Comparison of ENCODE assay signal across 1 cellular context in the genomic region with DNA sequence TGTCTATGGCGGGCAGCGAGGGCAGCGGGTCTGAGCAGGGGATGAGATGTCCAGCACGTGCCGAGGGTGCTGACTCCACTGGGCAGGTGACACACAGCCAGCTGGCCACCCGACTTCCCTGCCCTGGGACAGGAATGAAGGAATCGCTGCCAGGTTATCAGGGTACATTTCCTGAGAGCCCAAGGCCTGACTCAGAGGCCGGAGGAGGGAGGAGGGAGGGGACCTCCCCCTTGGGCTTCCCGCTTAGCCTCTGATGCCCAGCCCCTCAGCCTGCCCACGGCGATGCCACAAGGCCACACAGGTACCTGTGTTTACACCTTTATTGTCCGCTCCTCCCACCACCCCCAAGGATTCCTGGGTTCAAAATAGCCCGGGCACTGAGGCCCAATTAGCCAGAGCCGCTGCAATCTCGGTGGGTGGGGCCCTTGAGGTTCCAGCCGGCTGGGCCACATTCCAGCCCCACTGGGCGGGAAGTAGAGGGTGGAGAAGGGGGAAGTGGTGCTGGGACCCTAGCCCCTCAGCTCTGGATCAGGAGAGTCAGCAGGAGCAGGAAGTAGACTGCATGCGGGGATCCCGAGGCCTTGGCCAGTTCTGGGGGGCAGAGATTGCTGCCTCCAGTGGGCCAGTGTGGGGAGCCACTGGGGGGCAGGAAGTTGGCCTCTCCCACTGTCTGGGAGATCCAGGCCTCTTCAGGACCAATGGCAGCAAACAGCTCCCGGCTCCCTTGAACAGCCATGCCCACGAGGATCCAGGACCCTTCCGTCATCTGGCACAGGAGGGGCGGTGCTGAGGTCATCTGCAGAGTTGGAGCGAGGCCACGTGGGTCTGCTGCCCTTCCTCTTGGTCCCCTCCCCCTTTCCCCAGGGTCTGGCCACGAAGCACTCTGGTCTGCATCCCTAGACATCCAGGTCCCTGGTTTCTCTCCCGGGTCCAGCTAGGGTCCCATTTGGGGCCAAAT.
TF ChIP-seq lines count a peak whose summit lies in the region.

No MANE protein-coding gene starts in this region.

TF ChIP-seq in HepG2, 621 proteins besides CTCF, POLR2A, EP300 and RAD21 (continued from another document and continues in another):
- TF ChIP-seq, protein P1, sequence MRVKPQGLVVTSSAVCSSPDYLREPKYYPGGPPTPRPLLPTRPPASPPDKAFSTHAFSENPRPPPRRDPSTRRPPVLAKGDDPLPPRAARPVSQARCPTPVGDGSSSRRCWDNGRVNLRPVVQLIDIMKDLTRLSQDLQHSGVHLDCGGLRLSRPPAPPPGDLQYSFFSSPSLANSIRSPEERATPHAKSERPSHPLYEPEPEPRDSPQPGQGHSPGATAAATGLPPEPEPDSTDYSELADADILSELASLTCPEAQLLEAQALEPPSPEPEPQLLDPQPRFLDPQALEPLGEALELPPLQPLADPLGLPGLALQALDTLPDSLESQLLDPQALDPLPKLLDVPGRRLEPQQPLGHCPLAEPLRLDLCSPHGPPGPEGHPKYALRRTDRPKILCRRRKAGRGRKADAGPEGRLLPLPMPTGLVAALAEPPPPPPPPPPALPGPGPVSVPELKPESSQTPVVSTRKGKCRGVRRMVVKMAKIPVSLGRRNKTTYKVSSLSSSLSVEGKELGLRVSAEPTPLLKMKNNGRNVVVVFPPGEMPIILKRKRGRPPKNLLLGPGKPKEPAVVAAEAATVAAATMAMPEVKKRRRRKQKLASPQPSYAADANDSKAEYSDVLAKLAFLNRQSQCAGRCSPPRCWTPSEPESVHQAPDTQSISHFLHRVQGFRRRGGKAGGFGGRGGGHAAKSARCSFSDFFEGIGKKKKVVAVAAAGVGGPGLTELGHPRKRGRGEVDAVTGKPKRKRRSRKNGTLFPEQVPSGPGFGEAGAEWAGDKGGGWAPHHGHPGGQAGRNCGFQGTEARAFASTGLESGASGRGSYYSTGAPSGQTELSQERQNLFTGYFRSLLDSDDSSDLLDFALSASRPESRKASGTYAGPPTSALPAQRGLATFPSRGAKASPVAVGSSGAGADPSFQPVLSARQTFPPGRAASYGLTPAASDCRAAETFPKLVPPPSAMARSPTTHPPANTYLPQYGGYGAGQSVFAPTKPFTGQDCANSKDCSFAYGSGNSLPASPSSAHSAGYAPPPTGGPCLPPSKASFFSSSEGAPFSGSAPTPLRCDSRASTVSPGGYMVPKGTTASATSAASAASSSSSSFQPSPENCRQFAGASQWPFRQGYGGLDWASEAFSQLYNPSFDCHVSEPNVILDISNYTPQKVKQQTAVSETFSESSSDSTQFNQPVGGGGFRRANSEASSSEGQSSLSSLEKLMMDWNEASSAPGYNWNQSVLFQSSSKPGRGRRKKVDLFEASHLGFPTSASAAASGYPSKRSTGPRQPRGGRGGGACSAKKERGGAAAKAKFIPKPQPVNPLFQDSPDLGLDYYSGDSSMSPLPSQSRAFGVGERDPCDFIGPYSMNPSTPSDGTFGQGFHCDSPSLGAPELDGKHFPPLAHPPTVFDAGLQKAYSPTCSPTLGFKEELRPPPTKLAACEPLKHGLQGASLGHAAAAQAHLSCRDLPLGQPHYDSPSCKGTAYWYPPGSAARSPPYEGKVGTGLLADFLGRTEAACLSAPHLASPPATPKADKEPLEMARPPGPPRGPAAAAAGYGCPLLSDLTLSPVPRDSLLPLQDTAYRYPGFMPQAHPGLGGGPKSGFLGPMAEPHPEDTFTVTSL (CRISPR knock-in tag; IDR thresholded peaks at IDR 0.05; ENCODE audit: borderline replicate concordance): no peak
- TF ChIP-seq ZNF547 (CRISPR knock-in tag; IDR thresholded peaks at IDR 0.05) (no peak), ZNF432 (CRISPR knock-in tag; IDR thresholded peaks at IDR 0.05; ENCODE audit: borderline replicate concordance) (no peak), NCOR1 (IDR thresholded peaks at IDR 0.05; ENCODE audit: borderline replicate concordance, low read length) (no peak), ZNF34 (CRISPR knock-in tag; IDR thresholded peaks at IDR 0.05; ENCODE audit: borderline replicate concordance) (no peak), SNRNP70 (IDR thresholded peaks at IDR 0.05; ENCODE audit: low read depth, low read length) (no peak), TGIF2 (CRISPR knock-in tag; IDR thresholded peaks at IDR 0.05) (no peak), SIN3A (IDR thresholded peaks at IDR 0.05; ENCODE audit: borderline replicate concordance, low read depth, low read length) (peak; percentile 57; the same call in 1 of the 2 replicates), CEBPB (IDR thresholded peaks at IDR 0.05; ENCODE audit: borderline replicate concordance, low read depth, low read length) (no peak), ZNF672 (CRISPR knock-in tag; IDR thresholded peaks at IDR 0.05) (no peak), RBM39 (IDR thresholded peaks at IDR 0.05; ENCODE audit: low read depth, low read length, poor library complexity, severe bottlenecking) (peak; percentile 19), TAF15 (IDR thresholded peaks at IDR 0.05; ENCODE audit: low read depth, low read length, poor library complexity, severe bottlenecking) (no peak), CBX1 (IDR thresholded peaks at IDR 0.05; ENCODE audit: low read depth) (no peak), NR2F6 (IDR thresholded peaks at IDR 0.05) (no peak), NR2F6 (CRISPR knock-in tag; IDR thresholded peaks at IDR 0.05) (peak; percentile 30; the same call in 1 of the 2 replicates), FOXM1 (CRISPR knock-in tag; IDR thresholded peaks at IDR 0.05) (no peak), MEIS2 (CRISPR knock-in tag; IDR thresholded peaks at IDR 0.05) (no peak), ZFP82 (CRISPR knock-in tag; IDR thresholded peaks at IDR 0.05; ENCODE audit: borderline replicate concordance) (no peak), KDM3A (CRISPR knock-in tag; IDR thresholded peaks at IDR 0.05; ENCODE audit: low read depth) (no peak), ZNF556 (CRISPR knock-in tag; IDR thresholded peaks at IDR 0.05; ENCODE audit: borderline replicate concordance) (no peak), CBX5 (CRISPR knock-in tag; IDR thresholded peaks at IDR 0.05; ENCODE audit: borderline replicate concordance) (no peak), HHEX (CRISPR knock-in tag; IDR thresholded peaks at IDR 0.05) (no peak), ZFP1 (CRISPR knock-in tag; IDR thresholded peaks at IDR 0.05) (no peak), YEATS2 (CRISPR knock-in tag; IDR thresholded peaks at IDR 0.05; ENCODE audit: borderline replicate concordance) (peak; percentile 65; the same call in 1 of the 2 replicates), STAT5B (CRISPR knock-in tag; IDR thresholded peaks at IDR 0.05) (no peak), ZNF557 (CRISPR knock-in tag; IDR thresholded peaks at IDR 0.05) (no peak), GLI4 (CRISPR knock-in tag; IDR thresholded peaks at IDR 0.05; ENCODE audit: borderline replicate concordance) (no peak), ZBTB20 (CRISPR knock-in tag; IDR thresholded peaks at IDR 0.05; ENCODE audit: borderline replicate concordance, low read depth) (no peak), ZNF670 (CRISPR knock-in tag; IDR thresholded peaks at IDR 0.05; ENCODE audit: borderline replicate concordance) (no peak), ZNF607 (CRISPR knock-in tag; IDR thresholded peaks at IDR 0.05; ENCODE audit: borderline replicate concordance) (no peak), ZBTB21 (CRISPR knock-in tag; IDR thresholded peaks at IDR 0.05) (0 out of 2 replicates have a peak, but pooled peaks have one; percentile 9), ZNF251 (CRISPR knock-in tag; IDR thresholded peaks at IDR 0.05) (no peak), ZNF563 (CRISPR knock-in tag; IDR thresholded peaks at IDR 0.05) (no peak; the same call in 1 of the 2 replicates), AHR (CRISPR knock-in tag; IDR thresholded peaks at IDR 0.05) (no peak)
- TF ChIP-seq, protein P2, sequence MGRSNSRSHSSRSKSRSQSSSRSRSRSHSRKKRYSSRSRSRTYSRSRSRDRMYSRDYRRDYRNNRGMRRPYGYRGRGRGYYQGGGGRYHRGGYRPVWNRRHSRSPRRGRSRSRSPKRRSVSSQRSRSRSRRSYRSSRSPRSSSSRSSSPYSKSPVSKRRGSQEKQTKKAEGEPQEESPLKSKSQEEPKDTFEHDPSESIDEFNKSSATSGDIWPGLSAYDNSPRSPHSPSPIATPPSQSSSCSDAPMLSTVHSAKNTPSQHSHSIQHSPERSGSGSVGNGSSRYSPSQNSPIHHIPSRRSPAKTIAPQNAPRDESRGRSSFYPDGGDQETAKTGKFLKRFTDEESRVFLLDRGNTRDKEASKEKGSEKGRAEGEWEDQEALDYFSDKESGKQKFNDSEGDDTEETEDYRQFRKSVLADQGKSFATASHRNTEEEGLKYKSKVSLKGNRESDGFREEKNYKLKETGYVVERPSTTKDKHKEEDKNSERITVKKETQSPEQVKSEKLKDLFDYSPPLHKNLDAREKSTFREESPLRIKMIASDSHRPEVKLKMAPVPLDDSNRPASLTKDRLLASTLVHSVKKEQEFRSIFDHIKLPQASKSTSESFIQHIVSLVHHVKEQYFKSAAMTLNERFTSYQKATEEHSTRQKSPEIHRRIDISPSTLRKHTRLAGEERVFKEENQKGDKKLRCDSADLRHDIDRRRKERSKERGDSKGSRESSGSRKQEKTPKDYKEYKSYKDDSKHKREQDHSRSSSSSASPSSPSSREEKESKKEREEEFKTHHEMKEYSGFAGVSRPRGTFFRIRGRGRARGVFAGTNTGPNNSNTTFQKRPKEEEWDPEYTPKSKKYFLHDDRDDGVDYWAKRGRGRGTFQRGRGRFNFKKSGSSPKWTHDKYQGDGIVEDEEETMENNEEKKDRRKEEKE (IDR thresholded peaks at IDR 0.05): no peak
- TF ChIP-seq, protein P3, sequence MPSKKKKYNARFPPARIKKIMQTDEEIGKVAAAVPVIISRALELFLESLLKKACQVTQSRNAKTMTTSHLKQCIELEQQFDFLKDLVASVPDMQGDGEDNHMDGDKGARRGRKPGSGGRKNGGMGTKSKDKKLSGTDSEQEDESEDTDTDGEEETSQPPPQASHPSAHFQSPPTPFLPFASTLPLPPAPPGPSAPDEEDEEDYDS (CRISPR knock-in tag; IDR thresholded peaks at IDR 0.05): 0 out of 2 replicates have a peak, but pooled peaks have one; percentile 15
- TF ChIP-seq, protein P4, sequence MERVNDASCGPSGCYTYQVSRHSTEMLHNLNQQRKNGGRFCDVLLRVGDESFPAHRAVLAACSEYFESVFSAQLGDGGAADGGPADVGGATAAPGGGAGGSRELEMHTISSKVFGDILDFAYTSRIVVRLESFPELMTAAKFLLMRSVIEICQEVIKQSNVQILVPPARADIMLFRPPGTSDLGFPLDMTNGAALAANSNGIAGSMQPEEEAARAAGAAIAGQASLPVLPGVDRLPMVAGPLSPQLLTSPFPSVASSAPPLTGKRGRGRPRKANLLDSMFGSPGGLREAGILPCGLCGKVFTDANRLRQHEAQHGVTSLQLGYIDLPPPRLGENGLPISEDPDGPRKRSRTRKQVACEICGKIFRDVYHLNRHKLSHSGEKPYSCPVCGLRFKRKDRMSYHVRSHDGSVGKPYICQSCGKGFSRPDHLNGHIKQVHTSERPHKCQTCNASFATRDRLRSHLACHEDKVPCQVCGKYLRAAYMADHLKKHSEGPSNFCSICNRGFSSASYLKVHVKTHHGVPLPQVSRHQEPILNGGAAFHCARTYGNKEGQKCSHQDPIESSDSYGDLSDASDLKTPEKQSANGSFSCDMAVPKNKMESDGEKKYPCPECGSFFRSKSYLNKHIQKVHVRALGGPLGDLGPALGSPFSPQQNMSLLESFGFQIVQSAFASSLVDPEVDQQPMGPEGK (CRISPR knock-in tag; IDR thresholded peaks at IDR 0.05): peak; percentile 44; the same call in 1 of the 2 replicates
- TF ChIP-seq, protein P5, sequence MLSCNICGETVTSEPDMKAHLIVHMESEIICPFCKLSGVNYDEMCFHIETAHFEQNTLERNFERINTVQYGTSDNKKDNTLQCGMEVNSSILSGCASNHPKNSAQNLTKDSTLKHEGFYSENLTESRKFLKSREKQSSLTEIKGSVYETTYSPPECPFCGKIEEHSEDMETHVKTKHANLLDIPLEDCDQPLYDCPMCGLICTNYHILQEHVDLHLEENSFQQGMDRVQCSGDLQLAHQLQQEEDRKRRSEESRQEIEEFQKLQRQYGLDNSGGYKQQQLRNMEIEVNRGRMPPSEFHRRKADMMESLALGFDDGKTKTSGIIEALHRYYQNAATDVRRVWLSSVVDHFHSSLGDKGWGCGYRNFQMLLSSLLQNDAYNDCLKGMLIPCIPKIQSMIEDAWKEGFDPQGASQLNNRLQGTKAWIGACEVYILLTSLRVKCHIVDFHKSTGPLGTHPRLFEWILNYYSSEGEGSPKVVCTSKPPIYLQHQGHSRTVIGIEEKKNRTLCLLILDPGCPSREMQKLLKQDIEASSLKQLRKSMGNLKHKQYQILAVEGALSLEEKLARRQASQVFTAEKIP (CRISPR knock-in tag; IDR thresholded peaks at IDR 0.05; ENCODE audit: borderline replicate concordance): no peak
- TF ChIP-seq, protein P6, sequence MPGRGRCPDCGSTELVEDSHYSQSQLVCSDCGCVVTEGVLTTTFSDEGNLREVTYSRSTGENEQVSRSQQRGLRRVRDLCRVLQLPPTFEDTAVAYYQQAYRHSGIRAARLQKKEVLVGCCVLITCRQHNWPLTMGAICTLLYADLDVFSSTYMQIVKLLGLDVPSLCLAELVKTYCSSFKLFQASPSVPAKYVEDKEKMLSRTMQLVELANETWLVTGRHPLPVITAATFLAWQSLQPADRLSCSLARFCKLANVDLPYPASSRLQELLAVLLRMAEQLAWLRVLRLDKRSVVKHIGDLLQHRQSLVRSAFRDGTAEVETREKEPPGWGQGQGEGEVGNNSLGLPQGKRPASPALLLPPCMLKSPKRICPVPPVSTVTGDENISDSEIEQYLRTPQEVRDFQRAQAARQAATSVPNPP (CRISPR knock-in tag; IDR thresholded peaks at IDR 0.05): no peak
- TF ChIP-seq, protein P7, sequence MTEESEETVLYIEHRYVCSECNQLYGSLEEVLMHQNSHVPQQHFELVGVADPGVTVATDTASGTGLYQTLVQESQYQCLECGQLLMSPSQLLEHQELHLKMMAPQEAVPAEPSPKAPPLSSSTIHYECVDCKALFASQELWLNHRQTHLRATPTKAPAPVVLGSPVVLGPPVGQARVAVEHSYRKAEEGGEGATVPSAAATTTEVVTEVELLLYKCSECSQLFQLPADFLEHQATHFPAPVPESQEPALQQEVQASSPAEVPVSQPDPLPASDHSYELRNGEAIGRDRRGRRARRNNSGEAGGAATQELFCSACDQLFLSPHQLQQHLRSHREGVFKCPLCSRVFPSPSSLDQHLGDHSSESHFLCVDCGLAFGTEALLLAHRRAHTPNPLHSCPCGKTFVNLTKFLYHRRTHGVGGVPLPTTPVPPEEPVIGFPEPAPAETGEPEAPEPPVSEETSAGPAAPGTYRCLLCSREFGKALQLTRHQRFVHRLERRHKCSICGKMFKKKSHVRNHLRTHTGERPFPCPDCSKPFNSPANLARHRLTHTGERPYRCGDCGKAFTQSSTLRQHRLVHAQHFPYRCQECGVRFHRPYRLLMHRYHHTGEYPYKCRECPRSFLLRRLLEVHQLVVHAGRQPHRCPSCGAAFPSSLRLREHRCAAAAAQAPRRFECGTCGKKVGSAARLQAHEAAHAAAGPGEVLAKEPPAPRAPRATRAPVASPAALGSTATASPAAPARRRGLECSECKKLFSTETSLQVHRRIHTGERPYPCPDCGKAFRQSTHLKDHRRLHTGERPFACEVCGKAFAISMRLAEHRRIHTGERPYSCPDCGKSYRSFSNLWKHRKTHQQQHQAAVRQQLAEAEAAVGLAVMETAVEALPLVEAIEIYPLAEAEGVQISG (CRISPR knock-in tag; IDR thresholded peaks at IDR 0.05): no peak
- TF ChIP-seq, protein P8, sequence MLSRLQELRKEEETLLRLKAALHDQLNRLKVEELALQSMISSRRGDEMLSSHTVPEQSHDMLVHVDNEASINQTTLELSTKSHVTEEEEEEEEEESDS (CRISPR knock-in tag; IDR thresholded peaks at IDR 0.05; ENCODE audit: borderline replicate concordance): no peak
